In the genomic region with DNA sequence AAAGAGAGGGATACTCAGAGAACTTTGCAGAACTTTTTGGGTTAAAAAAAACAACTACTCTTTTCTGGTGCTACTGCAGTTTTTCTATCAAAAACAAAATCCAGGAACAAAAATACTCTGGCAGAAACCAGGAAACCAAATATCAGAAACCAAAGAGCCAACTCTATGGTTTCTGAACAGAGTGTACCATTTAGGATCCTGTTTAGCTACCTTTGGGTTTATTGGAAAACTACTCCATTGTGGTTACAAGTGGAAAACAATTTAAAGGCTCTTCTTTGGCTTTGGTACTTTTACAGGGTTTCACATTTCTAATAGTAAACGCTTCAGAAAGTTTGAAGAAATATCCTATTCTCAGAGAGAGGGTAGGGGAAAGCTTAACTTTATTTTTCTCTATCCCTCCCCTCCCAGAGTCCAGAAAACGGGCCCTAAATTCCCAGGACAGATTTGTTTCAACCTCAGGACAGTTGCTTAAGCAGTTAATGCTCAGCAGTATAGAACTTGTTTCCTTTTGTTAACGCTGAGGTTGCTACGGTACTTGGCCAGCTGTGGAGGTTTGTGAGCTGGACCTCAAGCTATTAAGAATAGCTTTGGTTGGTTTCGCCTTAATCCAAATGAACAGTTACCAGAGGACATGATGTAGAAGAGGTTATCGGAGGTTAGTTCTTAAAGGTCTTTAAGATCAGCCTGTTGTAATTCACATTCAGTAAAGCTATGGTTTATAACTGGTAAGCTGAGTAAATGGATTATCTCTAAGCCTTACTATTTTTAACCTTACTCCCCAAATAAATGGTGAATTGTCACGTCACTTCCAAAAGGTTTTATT, we compare ENCODE assay signal across 10 cellular contexts. TPM values are rescaled to one million over a fixed set of nuclear protein-coding genes. Genes with fewer than 3 reads are reported as not detected.
A peak's percentile ranks its signal among the peaks of the same experiment; 100 is the strongest.
DNase-seq lines count a peak whose midpoint lies in the region; ATAC-seq and TF ChIP-seq lines count a peak whose summit lies in the region.
"Had no signal": no experiment of that assay in that cellular context is flagged by ENCODE, and none has a peak within 500 bp of the region (broad histone marks: within the 10 kb centered on the region; RNA-seq: fewer than 3 reads in every experiment).

No MANE protein-coding gene starts in this region.

- TF ChIP-seq EP300 in transverse colon (IDR thresholded peaks at IDR 0.05; ENCODE audit: low read depth): no peak

- in situ Hi-C loops in transverse colon (cut with MboI; ENCODE audit: low pct_ligation_motif_present in 1 of 4, low pct_unique_long_range_greater_than_20kb in 1 of 4, low sequenced_read_pairs in 3 of 4): no loop called here

- no peak for DNase-seq in Peyer's patch
- no peak for DNase-seq in dorsolateral prefrontal cortex
- DNase-seq in transverse colon: no peak
- DNase-seq in NCI-H2029 treated with DMSO at 0.1 percent for 48 hours (lab: John Stamatoyannopoulos, UW): no peak
- DNase-seq in NCI-H2196 treated with DMSO at 0.1 percent for 48 hours (lab: John Stamatoyannopoulos, UW; ENCODE audit: unreplicated experiment): no peak
- DNase-seq: adrenal gland, Caco-2, NCI-H2227 treated with DMSO at 0.1 percent for 48 hours had no signal

- H3K9me3 ChIP-seq in Peyer's patch (no peaks in the 10 kb centered on the region), muscle layer of colon (ENCODE audit: low read length) (no peaks in the 10 kb centered on the region), transverse colon (no peaks in the 10 kb centered on the region)
- H3K9me3 ChIP-seq: Caco-2 had no signal

- TF ChIP-seq POLR2A in Peyer's patch (IDR thresholded peaks at IDR 0.05) (no peak), transverse colon (IDR thresholded peaks at IDR 0.05) (no peak)

- H3K4me1 ChIP-seq in Peyer's patch (peaks cover 0 to 14% (median 0%) of the 10 kb centered on the region in 4 donors), muscle layer of colon (ENCODE audit: insufficient read depth, low read length) (peaks cover 49% of the 10 kb centered on the region), transverse colon (peaks cover 9 to 76% (median 41%) of the 10 kb centered on the region in 4 donors)

- ATAC-seq in HG02759 (IDR thresholded peaks at IDR 0.05; ENCODE audit: unreplicated experiment): no peak

- 62 to 79% methylated on average over 4 to 7 of the region's 7 CpGs for WGBS in transverse colon (ENCODE audit: low coverage in 1 of 2), 2 donors

- no peak overlapping the region for H3K9ac ChIP-seq in muscle layer of colon (ENCODE audit: low read length)

- no peaks in the 10 kb centered on the region for H3K36me3 ChIP-seq in Peyer's patch
- no peaks in the 10 kb centered on the region for H3K36me3 ChIP-seq in muscle layer of colon (ENCODE audit: insufficient read depth, low read length)
- no peaks in the 10 kb centered on the region for H3K36me3 ChIP-seq in transverse colon
- H3K36me3 ChIP-seq: adrenal gland had no signal

- H3K27me3 ChIP-seq in Peyer's patch (no peaks in the 10 kb centered on the region), dorsolateral prefrontal cortex (no peaks in the 10 kb centered on the region), muscle layer of colon (ENCODE audit: control insufficient read depth in 1 of 2, insufficient read depth in 2 of 2, low read length in 2 of 2) (no peaks in the 10 kb centered on the region), transverse colon (no peaks in the 10 kb centered on the region)
- H3K27me3 ChIP-seq: adrenal gland had no signal

- intact Hi-C loops in dorsolateral prefrontal cortex (cut with DNase I) (no loop called here), transverse colon (cut with DNase I; ENCODE audit: low total_unique reads) (no loop called here)

- H3K27ac ChIP-seq in Peyer's patch (peak overlapping the region in 3 of 4 donors; percentile 1 to 36 (median 31)), dorsolateral prefrontal cortex (peak overlapping the region in 44 of 59 donors; percentile 6 to 70 (median 42)), muscle layer of colon (ENCODE audit: low read depth, low read length) (peak overlapping the region; percentile 61), transverse colon (peak overlapping the region; percentile 60 to 74 (median 64))

- no peak for TF ChIP-seq CTCF in Peyer's patch (IDR thresholded peaks at IDR 0.05)
- TF ChIP-seq CTCF in dorsolateral prefrontal cortex (IDR thresholded peaks at IDR 0.05 in 54 of 56, conservative IDR thresholded peaks at IDR 0.05 in 2 of 56; ENCODE audit: low read depth in 1 of 56, partially characterized antibody in 56 of 56): no peak
- TF ChIP-seq CTCF in transverse colon (IDR thresholded peaks at IDR 0.05): no peak

- H3K4me3 ChIP-seq in Peyer's patch: no peak overlapping the region
- no peak overlapping the region for H3K4me3 ChIP-seq in dorsolateral prefrontal cortex
- H3K4me3 ChIP-seq in muscle layer of colon (ENCODE audit: low read depth in 1 of 2, low read length in 2 of 2): no peak overlapping the region
- no peak overlapping the region for H3K4me3 ChIP-seq in transverse colon
- H3K4me3 ChIP-seq: adrenal gland had no signal

RNA-seq across cellular contexts. Expression of gene FOXO3, which starts 47.9 kb away (rescaled TPM):
- total RNA-seq in Peyer's patch: 10 to 100 TPM; 34.3 to 61.1 (median 49.7) TPM
- total RNA-seq in dorsolateral prefrontal cortex: 100 to 1,000 TPM in 4 of 120 experiments, 10 to 100 TPM in 116; 60.9 to 108 (median 81.7) TPM
- total RNA-seq in transverse colon: 10 to 100 TPM; 29.9 to 66.1 (median 59.1) TPM
